8 cellular contexts compared by ENCODE assay signal in genomic region chr13:99980201-99981114, GRCh38. TPM values are rescaled to one million over a fixed set of nuclear protein-coding genes. Genes with fewer than 3 reads are reported as not detected.
DNase-seq lines count a peak whose midpoint lies in the region; ATAC-seq, FAIRE-seq and TF ChIP-seq lines count a peak whose summit lies in the region.

No MANE protein-coding gene starts in this region.

- peaks cover 4 to 87% (median 72%) of the 10 kb centered on the region in 4 donors for H3K27me3 ChIP-seq in upper lobe of left lung

- H3K27ac Mint-ChIP-seq in nephron progenitor cell: no peak overlapping the region

- H3K9me3 Mint-ChIP-seq in nephron progenitor cell: peaks cover 3% of the 10 kb centered on the region

- WGBS in upper lobe of left lung, 2 donors: 4 to 7% methylated on average over 27 to 36 of the region's 104 CpGs

- H3K4me1 ChIP-seq in upper lobe of left lung: peaks cover 32 to 56% (median 37%) of the 10 kb centered on the region in 4 donors

- TF ChIP-seq POLR2A in upper lobe of left lung (IDR thresholded peaks at IDR 0.05): no peak

- TF ChIP-seq EP300 in upper lobe of left lung (IDR thresholded peaks at IDR 0.05): no peak

- peaks cover 76% of the 10 kb centered on the region for H3K27me3 Mint-ChIP-seq in nephron progenitor cell (ENCODE audit: low read depth, poor library complexity)

- H3K36me3 Mint-ChIP-seq in nephron progenitor cell (ENCODE audit: low read depth): no peaks in the 10 kb centered on the region

- peak overlapping the region; percentile 74 for H3K4me3 Mint-ChIP-seq in nephron progenitor cell

- H3K4me3 ChIP-seq in upper lobe of left lung: peak overlapping the region; percentile 20 to 49 (median 42)

- peaks cover 48% of the 10 kb centered on the region for H3K4me1 Mint-ChIP-seq in nephron progenitor cell

- TF ChIP-seq CTCF in nephron progenitor cell (IDR thresholded peaks at IDR 0.05): no peak
- no peak for TF ChIP-seq CTCF in upper lobe of left lung (IDR thresholded peaks at IDR 0.05)

- DNase-seq in EH (ENCODE audit: low read depth) (peak; percentile 72), NCI-H526 treated with DMSO at 0.1 percent for 48 hours (lab: John Stamatoyannopoulos, UW) (peak; percentile 51), activated T-cell treated with anti-CD3 and anti-CD28 coated beads for 48 hours (ENCODE audit: low read depth) (peak; percentile 61), nephron progenitor cell (peak; percentile 83), upper lobe of left lung (peak; percentile 42 to 93), GM19239 (ENCODE audit: insufficient read length, low spot score) (no peak)

- FAIRE-seq in GM19239 (lab: Jason Lieb, UNC): no peak

- ATAC-seq in HG02759 (IDR thresholded peaks at IDR 0.05; ENCODE audit: unreplicated experiment): peak; percentile 76
- peak; percentile 90 for ATAC-seq in esophagus mucosa
- ATAC-seq in upper lobe of left lung (ENCODE audit: low FRiP score in 2 of 2): peak in 1 of 2 donors; percentile 87

- no peaks in the 10 kb centered on the region for H3K36me3 ChIP-seq in upper lobe of left lung

- H3K9me3 ChIP-seq in upper lobe of left lung: peaks cover 0 to 4% (median 2%) of the 10 kb centered on the region in 4 donors

- H3K27ac ChIP-seq in upper lobe of left lung: no peak overlapping the region

RNA-seq across cellular contexts. Expression of gene ZIC2, which starts 1.1 kb away (rescaled TPM):
- total RNA-seq in esophagus mucosa (0.04 TPM), upper lobe of left lung (under 1 TPM in 2 of 6 donors, not detected in 4; 0.69 to 0.84 TPM)

RNA-seq across cellular contexts. Expression of gene ZIC5, which starts 8.9 kb away (rescaled TPM):
- total RNA-seq in esophagus mucosa (not detected), upper lobe of left lung (under 1 TPM in 1 of 6 donors, not detected in 5; 0.07 TPM)
